In genomic region chr6:109340811-109341210, GRCh38 we compare ENCODE assay signal across 26 cellular contexts.
"Had no signal": no experiment of that assay in that cellular context is flagged by ENCODE, and none has a peak within 500 bp of the region (broad histone marks: within the 10 kb centered on the region; RNA-seq: fewer than 3 reads in every experiment).

No MANE protein-coding gene starts in this region.

- H3K9me3 ChIP-seq: ascending aorta, esophagus muscularis mucosa, pancreas, prostate gland, stomach, transverse colon had no signal

- H3K27me3 ChIP-seq: ascending aorta, brain microvascular endothelial cell, esophagus muscularis mucosa, pancreas, stomach, transverse colon had no signal

- H3K27ac ChIP-seq: ascending aorta, brain microvascular endothelial cell, esophagus muscularis mucosa, prostate gland, stomach, transverse colon had no signal

- DNase-seq: activated B cell treated with CpG ODN at 0.5 μM for 24 hours; activated CD8-positive, alpha-beta memory T cell treated with anti-CD3 and anti-CD28 coated beads, Interleukin-2, amount 10 ng/mL, durations not matched to agents 7 days and 5 days; activated CD8-positive, alpha-beta T cell treated with anti-CD3 and anti-CD28 coated beads, Interleukin-2, amount 10 ng/mL, durations not matched to agents 7 days and 5 days; activated effector memory CD4-positive, alpha-beta T cell treated with anti-CD3 and anti-CD28 coated beads, Interleukin-2, amount 50 U/mL, for 16 hours; activated naive CD4-positive, alpha-beta T cell treated with anti-CD3 and anti-CD28 coated beads for 36 hours; activated naive CD8-positive, alpha-beta T cell treated with anti-CD3 and anti-CD28 coated beads for 36 hours; activated T-cell treated with anti-CD3 and anti-CD28 coated beads, Interleukin-2, amount 50 U/mL, for 72 hours; brain microvascular endothelial cell; dermis blood vessel endothelial cell; effector CD4-positive, alpha-beta T cell; midbrain; naive thymus-derived CD8-positive, alpha-beta T cell; pancreas; retina; small intestine; stimulated activated CD4-positive, alpha-beta T cell treated with anti-CD3 and anti-CD28 coated beads, Interleukin-1b, Interleukin-23, amount 100 ng/mL, for 48 hours; stimulated activated CD4-positive, alpha-beta T cell treated with anti-CD3 and anti-CD28 coated beads, Interleukin-4, amount 100 ng/mL, for 4 hours; stimulated activated CD8-positive, alpha-beta memory T cell treated with anti-CD3 and anti-CD28 coated beads, Interleukin-4, amount 100 ng/mL, for 48 hours; stimulated activated naive B cell treated with anti-CD40 and anti-IgM and Interleukin-4, amounts not matched to agents 10 μg/mL and 1 μg/mL and 100 μg/mL, for 72 hours; stomach; transverse colon had no signal

- H3K36me3 ChIP-seq: ascending aorta, brain microvascular endothelial cell, esophagus muscularis mucosa, pancreas, prostate gland, stomach, transverse colon had no signal

- H3K4me3 ChIP-seq: ascending aorta, esophagus muscularis mucosa, pancreas, prostate gland, stomach, transverse colon had no signal

- H3K4me1 ChIP-seq: ascending aorta, prostate gland had no signal

- ATAC-seq: activated CD8-positive, alpha-beta memory T cell treated with anti-CD3 and anti-CD28 coated beads, Interleukin-2, amount 10 ng/mL, durations not matched to agents 7 days and 5 days; activated CD8-positive, alpha-beta T cell treated with anti-CD3 and anti-CD28 coated beads, Interleukin-2, amount 10 ng/mL, durations not matched to agents 7 days and 5 days; activated T-cell treated with anti-CD3 and anti-CD28 coated beads, Interleukin-2, amount 50 U/mL, for 72 hours; naive thymus-derived CD8-positive, alpha-beta T cell; sciatic nerve; stimulated activated naive B cell treated with anti-CD40 and anti-IgM and Interleukin-4, amounts not matched to agents 10 μg/mL and 1 μg/mL and 100 μg/mL, for 72 hours had no signal

- FAIRE-seq: pancreas, small intestine, urothelium cell line had no signal
